Comparison of ENCODE assay signal across 9 cellular contexts in genomic region chr5:83474170-83474796, GRCh38. TPM values are rescaled to one million over a fixed set of nuclear protein-coding genes. Genes with fewer than 3 reads are reported as not detected.
A peak's percentile ranks its signal among the peaks of the same experiment; 100 is the strongest.
DNase-seq lines count a peak whose midpoint lies in the region; ATAC-seq and TF ChIP-seq lines count a peak whose summit lies in the region.
"Had no signal": no experiment of that assay in that cellular context is flagged by ENCODE, and none has a peak within 500 bp of the region (broad histone marks: within the 10 kb centered on the region; RNA-seq: fewer than 3 reads in every experiment).

No MANE protein-coding gene starts in this region.

- H3K4me3 Mint-ChIP-seq in naive B cell = peak overlapping the region; percentile 37 to 95 (median 83)

- H3K4me1 ChIP-seq in BE2C = no peaks in the 10 kb centered on the region

- H3K27ac Mint-ChIP-seq in naive B cell = peak overlapping the region in 3 of 6 donors; percentile 8 to 91 (median 33)

- H3K9me3 Mint-ChIP-seq in naive B cell = peaks cover 0 to 12% (median 3%) of the 10 kb centered on the region in 7 donors

- H3K4me3 ChIP-seq in BE2C (ENCODE audit: low read depth, low read length) (peak overlapping the region; percentile 72), fibroblast of villous mesenchyme (ENCODE audit: low read depth, low read length) (peak overlapping the region; percentile 83)

- H3K27me3 Mint-ChIP-seq in naive B cell = peaks cover 63 to 71% (median 67%) of the 10 kb centered on the region in 3 donors

- peaks cover 0 to 13% of the 10 kb centered on the region in 2 donors for H3K36me3 Mint-ChIP-seq in naive B cell

- no peaks in the 10 kb centered on the region for H3K9me3 ChIP-seq in BE2C

- TF ChIP-seq CTCF in BE2C (IDR thresholded peaks at IDR 0.05; ENCODE audit: low read depth, low read length) (no peak), fibroblast of villous mesenchyme (IDR thresholded peaks at IDR 0.05; ENCODE audit: insufficient read depth, low read depth, low read length) (no peak)

- H3K36me3 ChIP-seq in BE2C = no peaks in the 10 kb centered on the region

- H3K4me1 Mint-ChIP-seq in naive B cell = peaks cover 13 to 33% (median 28%) of the 10 kb centered on the region in 3 donors

- ATAC-seq in GM18907 (IDR thresholded peaks at IDR 0.05; ENCODE audit: unreplicated experiment) (peak; percentile 49), HG03108 (IDR thresholded peaks at IDR 0.05; ENCODE audit: unreplicated experiment) (peak; percentile 42), naive B cell (ENCODE audit: low read depth in 2 of 2) (peak; percentile 59 to 62)

- peaks cover 28% of the 10 kb centered on the region for H3K27me3 ChIP-seq in BE2C

- DNase-seq in BE2C (peak; percentile 89), NCI-H526 (lab: John Stamatoyannopoulos, UW) (peak; percentile 26 to 75), fibroblast of villous mesenchyme (ENCODE audit: low read depth) (peak; percentile 93), naive B cell (peak; percentile 14), GDM1 (lab: John Stamatoyannopoulos, UW) (no peak)
- DNase-seq in activated T-cell treated with anti-CD3 and anti-CD28 coated beads, Interleukin-2, amount 50 U/mL, for 48 hours = peak; percentile 58 to 61

RNA-seq across cellular contexts. Expression of gene VCAN, which starts 2.7 kb away (rescaled TPM):
- polyA plus RNA-seq in BE2C (2012; ENCODE audit: insufficient read depth, insufficient read length, low read depth) = 3.3 TPM
- total RNA-seq in fibroblast of villous mesenchyme = 490 and 730 TPM in 2 replicates
- 1 to 10 TPM in 1 of 6 donors, under 1 TPM in 5; 0.28 to 2.1 (median 0.66) TPM for polyA plus RNA-seq in naive B cell (ENCODE audit: low read depth in 6 of 6)
- total RNA-seq: T-helper 2 cell treated with Interferon-gamma antibody and Interleukin-4, amounts not matched to agents 100 ng/mL and 5 ng/mL, for 36 hours had no signal
